In the genomic region with DNA sequence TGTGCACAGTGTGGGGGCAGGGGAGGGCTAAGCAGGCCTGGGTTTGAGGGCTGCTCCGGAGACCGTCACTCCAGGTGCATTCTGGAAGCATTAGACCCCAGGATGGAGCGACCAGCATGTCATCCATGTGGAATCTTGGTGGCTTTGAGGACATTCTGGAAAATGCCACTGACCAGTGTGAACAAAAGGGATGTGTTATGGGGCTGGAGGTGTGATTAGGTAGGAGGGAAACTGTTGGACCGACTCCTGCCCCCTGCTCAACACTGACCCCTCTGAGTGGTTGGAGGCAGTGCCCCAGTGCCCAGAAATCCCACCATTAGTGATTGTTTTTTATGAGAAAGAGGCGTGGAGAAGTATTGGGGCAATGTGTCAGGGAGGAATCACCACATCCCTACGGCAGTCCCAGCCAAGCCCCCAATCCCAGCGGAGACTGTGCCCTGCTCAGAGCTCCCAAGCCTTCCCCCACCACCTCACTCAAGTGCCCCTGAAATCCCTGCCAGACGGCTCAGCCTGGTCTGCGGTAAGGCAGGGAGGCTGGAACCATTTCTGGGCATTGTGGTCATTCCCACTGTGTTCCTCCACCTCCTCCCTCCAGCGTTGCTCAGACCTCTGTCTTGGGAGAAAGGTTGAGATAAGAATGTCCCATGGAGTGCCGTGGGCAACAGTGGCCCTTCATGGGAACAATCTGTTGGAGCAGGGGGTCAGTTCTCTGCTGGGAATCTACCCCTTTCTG, we compare ENCODE assay signal across 1 cellular context.
A peak's percentile ranks its signal among the peaks of the same experiment; 100 is the strongest.
TF ChIP-seq lines count a peak whose summit lies in the region.

No MANE protein-coding gene starts in this region.

TF ChIP-seq in HepG2, 621 proteins besides CTCF, POLR2A, EP300 and RAD21 (continued from another document and continues in another):
- TF ChIP-seq, protein P1, sequence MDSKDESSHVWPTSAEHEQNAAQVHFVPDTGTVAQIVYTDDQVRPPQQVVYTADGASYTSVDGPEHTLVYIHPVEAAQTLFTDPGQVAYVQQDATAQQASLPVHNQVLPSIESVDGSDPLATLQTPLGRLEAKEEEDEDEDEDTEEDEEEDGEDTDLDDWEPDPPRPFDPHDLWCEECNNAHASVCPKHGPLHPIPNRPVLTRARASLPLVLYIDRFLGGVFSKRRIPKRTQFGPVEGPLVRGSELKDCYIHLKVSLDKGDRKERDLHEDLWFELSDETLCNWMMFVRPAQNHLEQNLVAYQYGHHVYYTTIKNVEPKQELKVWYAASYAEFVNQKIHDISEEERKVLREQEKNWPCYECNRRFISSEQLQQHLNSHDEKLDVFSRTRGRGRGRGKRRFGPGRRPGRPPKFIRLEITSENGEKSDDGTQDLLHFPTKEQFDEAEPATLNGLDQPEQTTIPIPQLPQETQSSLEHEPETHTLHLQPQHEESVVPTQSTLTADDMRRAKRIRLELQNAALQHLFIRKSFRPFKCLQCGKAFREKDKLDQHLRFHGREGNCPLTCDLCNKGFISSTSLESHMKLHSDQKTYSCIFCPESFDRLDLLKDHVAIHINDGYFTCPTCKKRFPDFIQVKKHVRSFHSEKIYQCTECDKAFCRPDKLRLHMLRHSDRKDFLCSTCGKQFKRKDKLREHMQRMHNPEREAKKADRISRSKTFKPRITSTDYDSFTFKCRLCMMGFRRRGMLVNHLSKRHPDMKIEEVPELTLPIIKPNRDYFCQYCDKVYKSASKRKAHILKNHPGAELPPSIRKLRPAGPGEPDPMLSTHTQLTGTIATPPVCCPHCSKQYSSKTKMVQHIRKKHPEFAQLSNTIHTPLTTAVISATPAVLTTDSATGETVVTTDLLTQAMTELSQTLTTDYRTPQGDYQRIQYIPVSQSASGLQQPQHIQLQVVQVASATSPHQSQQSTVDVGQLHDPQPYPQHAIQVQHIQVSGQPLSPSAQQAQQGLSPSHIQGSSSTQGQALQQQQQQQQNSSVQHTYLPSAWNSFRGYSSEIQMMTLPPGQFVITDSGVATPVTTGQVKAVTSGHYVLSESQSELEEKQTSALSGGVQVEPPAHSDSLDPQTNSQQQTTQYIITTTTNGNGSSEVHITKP (CRISPR knock-in tag; IDR thresholded peaks at IDR 0.05; ENCODE audit: low read depth) = no peak
- TF ChIP-seq, protein P2, sequence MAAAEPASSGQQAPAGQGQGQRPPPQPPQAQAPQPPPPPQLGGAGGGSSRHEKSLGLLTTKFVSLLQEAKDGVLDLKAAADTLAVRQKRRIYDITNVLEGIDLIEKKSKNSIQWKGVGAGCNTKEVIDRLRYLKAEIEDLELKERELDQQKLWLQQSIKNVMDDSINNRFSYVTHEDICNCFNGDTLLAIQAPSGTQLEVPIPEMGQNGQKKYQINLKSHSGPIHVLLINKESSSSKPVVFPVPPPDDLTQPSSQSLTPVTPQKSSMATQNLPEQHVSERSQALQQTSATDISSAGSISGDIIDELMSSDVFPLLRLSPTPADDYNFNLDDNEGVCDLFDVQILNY (CRISPR knock-in tag; conservative IDR thresholded peaks at IDR 0.05) = 0 out of 2 replicates have a peak, but pooled peaks have one; percentile 14
- TF ChIP-seq ZNF33A (CRISPR knock-in tag; IDR thresholded peaks at IDR 0.05; ENCODE audit: borderline replicate concordance) = no peak
- 0 out of 2 replicates have a peak, but pooled peaks have one; percentile 24 for TF ChIP-seq MIER2 (CRISPR knock-in tag; IDR thresholded peaks at IDR 0.05)
- peak; percentile 30; the same call in 1 of the 2 replicates for TF ChIP-seq NCOA2 (CRISPR knock-in tag; IDR thresholded peaks at IDR 0.05)
- no peak for TF ChIP-seq THYN1 (CRISPR knock-in tag; IDR thresholded peaks at IDR 0.05; ENCODE audit: borderline replicate concordance, low read depth)
- TF ChIP-seq SMARCC2 (IDR thresholded peaks at IDR 0.05) = no peak
- no peak for TF ChIP-seq JARID2 (CRISPR knock-in tag; IDR thresholded peaks at IDR 0.05; ENCODE audit: insufficient replicate concordance)
- 0 out of 2 replicates have a peak, but pooled peaks have one; percentile 7 for TF ChIP-seq ZSCAN21 (CRISPR knock-in tag; IDR thresholded peaks at IDR 0.05; ENCODE audit: borderline replicate concordance)
- no peak; the same call in 1 of the 2 replicates for TF ChIP-seq ZNF256 (CRISPR knock-in tag; conservative IDR thresholded peaks at IDR 0.05)
- TF ChIP-seq ZFP1 (CRISPR knock-in tag; IDR thresholded peaks at IDR 0.05) = 0 out of 2 replicates have a peak, but pooled peaks have one; percentile 17
- TF ChIP-seq, protein P3, sequence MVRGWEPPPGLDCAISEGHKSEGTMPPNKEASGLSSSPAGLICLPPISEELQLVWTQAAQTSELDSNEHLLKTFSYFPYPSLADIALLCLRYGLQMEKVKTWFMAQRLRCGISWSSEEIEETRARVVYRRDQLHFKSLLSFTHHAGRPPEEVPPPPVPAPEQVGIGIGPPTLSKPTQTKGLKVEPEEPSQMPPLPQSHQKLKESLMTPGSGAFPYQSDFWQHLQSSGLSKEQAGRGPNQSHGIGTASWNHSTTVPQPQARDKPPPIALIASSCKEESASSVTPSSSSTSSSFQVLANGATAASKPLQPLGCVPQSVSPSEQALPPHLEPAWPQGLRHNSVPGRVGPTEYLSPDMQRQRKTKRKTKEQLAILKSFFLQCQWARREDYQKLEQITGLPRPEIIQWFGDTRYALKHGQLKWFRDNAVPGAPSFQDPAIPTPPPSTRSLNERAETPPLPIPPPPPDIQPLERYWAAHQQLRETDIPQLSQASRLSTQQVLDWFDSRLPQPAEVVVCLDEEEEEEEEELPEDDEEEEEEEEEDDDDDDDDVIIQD (CRISPR knock-in tag; IDR thresholded peaks at IDR 0.05; ENCODE audit: low read depth) = 0 out of 2 replicates have a peak, but pooled peaks have one; percentile 17
- TF ChIP-seq, protein P4, sequence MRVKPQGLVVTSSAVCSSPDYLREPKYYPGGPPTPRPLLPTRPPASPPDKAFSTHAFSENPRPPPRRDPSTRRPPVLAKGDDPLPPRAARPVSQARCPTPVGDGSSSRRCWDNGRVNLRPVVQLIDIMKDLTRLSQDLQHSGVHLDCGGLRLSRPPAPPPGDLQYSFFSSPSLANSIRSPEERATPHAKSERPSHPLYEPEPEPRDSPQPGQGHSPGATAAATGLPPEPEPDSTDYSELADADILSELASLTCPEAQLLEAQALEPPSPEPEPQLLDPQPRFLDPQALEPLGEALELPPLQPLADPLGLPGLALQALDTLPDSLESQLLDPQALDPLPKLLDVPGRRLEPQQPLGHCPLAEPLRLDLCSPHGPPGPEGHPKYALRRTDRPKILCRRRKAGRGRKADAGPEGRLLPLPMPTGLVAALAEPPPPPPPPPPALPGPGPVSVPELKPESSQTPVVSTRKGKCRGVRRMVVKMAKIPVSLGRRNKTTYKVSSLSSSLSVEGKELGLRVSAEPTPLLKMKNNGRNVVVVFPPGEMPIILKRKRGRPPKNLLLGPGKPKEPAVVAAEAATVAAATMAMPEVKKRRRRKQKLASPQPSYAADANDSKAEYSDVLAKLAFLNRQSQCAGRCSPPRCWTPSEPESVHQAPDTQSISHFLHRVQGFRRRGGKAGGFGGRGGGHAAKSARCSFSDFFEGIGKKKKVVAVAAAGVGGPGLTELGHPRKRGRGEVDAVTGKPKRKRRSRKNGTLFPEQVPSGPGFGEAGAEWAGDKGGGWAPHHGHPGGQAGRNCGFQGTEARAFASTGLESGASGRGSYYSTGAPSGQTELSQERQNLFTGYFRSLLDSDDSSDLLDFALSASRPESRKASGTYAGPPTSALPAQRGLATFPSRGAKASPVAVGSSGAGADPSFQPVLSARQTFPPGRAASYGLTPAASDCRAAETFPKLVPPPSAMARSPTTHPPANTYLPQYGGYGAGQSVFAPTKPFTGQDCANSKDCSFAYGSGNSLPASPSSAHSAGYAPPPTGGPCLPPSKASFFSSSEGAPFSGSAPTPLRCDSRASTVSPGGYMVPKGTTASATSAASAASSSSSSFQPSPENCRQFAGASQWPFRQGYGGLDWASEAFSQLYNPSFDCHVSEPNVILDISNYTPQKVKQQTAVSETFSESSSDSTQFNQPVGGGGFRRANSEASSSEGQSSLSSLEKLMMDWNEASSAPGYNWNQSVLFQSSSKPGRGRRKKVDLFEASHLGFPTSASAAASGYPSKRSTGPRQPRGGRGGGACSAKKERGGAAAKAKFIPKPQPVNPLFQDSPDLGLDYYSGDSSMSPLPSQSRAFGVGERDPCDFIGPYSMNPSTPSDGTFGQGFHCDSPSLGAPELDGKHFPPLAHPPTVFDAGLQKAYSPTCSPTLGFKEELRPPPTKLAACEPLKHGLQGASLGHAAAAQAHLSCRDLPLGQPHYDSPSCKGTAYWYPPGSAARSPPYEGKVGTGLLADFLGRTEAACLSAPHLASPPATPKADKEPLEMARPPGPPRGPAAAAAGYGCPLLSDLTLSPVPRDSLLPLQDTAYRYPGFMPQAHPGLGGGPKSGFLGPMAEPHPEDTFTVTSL (CRISPR knock-in tag; IDR thresholded peaks at IDR 0.05; ENCODE audit: borderline replicate concordance) = no peak
- peak; percentile 9; the same call in 1 of the 2 replicates for TF ChIP-seq HOXA3 (CRISPR knock-in tag; IDR thresholded peaks at IDR 0.05)
- TF ChIP-seq RARG (CRISPR knock-in tag; IDR thresholded peaks at IDR 0.05; ENCODE audit: low read depth) = no peak
- TF ChIP-seq ZNF562 (CRISPR knock-in tag; IDR thresholded peaks at IDR 0.05; ENCODE audit: borderline replicate concordance) = no peak
- TF ChIP-seq, protein P5, sequence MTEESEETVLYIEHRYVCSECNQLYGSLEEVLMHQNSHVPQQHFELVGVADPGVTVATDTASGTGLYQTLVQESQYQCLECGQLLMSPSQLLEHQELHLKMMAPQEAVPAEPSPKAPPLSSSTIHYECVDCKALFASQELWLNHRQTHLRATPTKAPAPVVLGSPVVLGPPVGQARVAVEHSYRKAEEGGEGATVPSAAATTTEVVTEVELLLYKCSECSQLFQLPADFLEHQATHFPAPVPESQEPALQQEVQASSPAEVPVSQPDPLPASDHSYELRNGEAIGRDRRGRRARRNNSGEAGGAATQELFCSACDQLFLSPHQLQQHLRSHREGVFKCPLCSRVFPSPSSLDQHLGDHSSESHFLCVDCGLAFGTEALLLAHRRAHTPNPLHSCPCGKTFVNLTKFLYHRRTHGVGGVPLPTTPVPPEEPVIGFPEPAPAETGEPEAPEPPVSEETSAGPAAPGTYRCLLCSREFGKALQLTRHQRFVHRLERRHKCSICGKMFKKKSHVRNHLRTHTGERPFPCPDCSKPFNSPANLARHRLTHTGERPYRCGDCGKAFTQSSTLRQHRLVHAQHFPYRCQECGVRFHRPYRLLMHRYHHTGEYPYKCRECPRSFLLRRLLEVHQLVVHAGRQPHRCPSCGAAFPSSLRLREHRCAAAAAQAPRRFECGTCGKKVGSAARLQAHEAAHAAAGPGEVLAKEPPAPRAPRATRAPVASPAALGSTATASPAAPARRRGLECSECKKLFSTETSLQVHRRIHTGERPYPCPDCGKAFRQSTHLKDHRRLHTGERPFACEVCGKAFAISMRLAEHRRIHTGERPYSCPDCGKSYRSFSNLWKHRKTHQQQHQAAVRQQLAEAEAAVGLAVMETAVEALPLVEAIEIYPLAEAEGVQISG (CRISPR knock-in tag; IDR thresholded peaks at IDR 0.05) = no peak
- TF ChIP-seq NBN (conservative IDR thresholded peaks at IDR 0.05) = no peak
- TF ChIP-seq NCOR1 (IDR thresholded peaks at IDR 0.05; ENCODE audit: borderline replicate concordance, low read length) = no peak
- no peak for TF ChIP-seq ZNF205 (CRISPR knock-in tag; IDR thresholded peaks at IDR 0.05)
- TF ChIP-seq HDAC6 (IDR thresholded peaks at IDR 0.05; ENCODE audit: low read depth, low read length) = no peak
- TF ChIP-seq ZNF24 (IDR thresholded peaks at IDR 0.05) = no peak
- TF ChIP-seq ZNF383 (CRISPR knock-in tag; IDR thresholded peaks at IDR 0.05; ENCODE audit: borderline replicate concordance) = no peak
- no peak for TF ChIP-seq ZZZ3 (CRISPR knock-in tag; IDR thresholded peaks at IDR 0.05; ENCODE audit: borderline replicate concordance)
- TF ChIP-seq, protein P6, sequence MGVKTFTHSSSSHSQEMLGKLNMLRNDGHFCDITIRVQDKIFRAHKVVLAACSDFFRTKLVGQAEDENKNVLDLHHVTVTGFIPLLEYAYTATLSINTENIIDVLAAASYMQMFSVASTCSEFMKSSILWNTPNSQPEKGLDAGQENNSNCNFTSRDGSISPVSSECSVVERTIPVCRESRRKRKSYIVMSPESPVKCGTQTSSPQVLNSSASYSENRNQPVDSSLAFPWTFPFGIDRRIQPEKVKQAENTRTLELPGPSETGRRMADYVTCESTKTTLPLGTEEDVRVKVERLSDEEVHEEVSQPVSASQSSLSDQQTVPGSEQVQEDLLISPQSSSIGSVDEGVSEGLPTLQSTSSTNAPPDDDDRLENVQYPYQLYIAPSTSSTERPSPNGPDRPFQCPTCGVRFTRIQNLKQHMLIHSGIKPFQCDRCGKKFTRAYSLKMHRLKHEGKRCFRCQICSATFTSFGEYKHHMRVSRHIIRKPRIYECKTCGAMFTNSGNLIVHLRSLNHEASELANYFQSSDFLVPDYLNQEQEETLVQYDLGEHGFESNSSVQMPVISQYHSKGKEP (CRISPR knock-in tag; IDR thresholded peaks at IDR 0.05) = no peak
- TF ChIP-seq, protein P7, sequence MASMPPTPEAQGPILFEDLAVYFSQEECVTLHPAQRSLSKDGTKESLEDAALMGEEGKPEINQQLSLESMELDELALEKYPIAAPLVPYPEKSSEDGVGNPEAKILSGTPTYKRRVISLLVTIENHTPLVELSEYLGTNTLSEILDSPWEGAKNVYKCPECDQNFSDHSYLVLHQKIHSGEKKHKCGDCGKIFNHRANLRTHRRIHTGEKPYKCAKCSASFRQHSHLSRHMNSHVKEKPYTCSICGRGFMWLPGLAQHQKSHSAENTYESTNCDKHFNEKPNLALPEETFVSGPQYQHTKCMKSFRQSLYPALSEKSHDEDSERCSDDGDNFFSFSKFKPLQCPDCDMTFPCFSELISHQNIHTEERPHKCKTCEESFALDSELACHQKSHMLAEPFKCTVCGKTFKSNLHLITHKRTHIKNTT (CRISPR knock-in tag; IDR thresholded peaks at IDR 0.05) = no peak
